In the genomic region with DNA sequence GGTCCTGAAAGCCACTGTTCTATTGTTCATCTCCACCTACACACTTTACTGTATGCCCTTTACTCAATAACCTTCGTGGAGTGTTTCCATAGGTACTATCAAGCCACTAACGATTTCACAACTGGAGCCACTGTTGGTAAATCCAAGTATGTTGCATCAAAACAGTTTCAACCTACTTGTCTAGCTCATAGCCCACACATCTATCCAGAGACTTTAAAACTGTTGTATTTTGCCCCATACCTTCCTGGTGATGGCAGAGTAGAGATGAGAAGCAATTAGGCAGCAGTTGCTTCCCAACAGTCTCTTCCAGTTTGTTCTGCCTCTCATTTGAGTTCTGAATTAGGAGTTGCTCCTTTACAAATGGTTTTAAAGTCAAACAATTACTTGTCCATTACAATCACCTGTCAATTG, we compare ENCODE assay signal across 9 cellular contexts. TPM values are rescaled to one million over a fixed set of nuclear protein-coding genes. Genes with fewer than 3 reads are reported as not detected.
DNase-seq lines count a peak whose midpoint lies in the region; ATAC-seq, FAIRE-seq and TF ChIP-seq lines count a peak whose summit lies in the region.
"Had no signal": no experiment of that assay in that cellular context is flagged by ENCODE, and none has a peak within 500 bp of the region (broad histone marks: within the 10 kb centered on the region; RNA-seq: fewer than 3 reads in every experiment).

No MANE protein-coding gene starts in this region.

- H4K20me1 ChIP-seq in mammary epithelial cell (ENCODE audit: insufficient read depth, low read length) (no peaks in the 10 kb centered on the region), smooth muscle cell (ENCODE audit: low read depth) (no peaks in the 10 kb centered on the region)

- H3K79me2 ChIP-seq in mammary epithelial cell (ENCODE audit: insufficient read depth, low read length) = no peaks in the 10 kb centered on the region
- no peaks in the 10 kb centered on the region for H3K79me2 ChIP-seq in smooth muscle cell (ENCODE audit: low read depth)

- 78% methylated on average over 2 of the region's 2 CpGs for WGBS in HUES64
- WGBS in mammary epithelial cell (ENCODE audit: low coverage, missing lambda C conversion rate) = 0% methylated on average over 2 of the region's 2 CpGs
- WGBS in smooth muscle cell (ENCODE audit: low lambda C conversion rate) = 55% methylated on average over 2 of the region's 2 CpGs

- H3K27ac ChIP-seq in HUES64 (ENCODE audit: low read depth, low read length) = peak overlapping the region; percentile 56; the same call in 1 of the 2 replicates
- no peak overlapping the region for H3K27ac ChIP-seq in mammary epithelial cell (ENCODE audit: insufficient read depth, low read depth, low read length)
- H3K27ac ChIP-seq in kidney (ENCODE audit: low read depth in 2 of 2, low read length in 2 of 2) = peak overlapping the region; percentile 10 to 82
- peak overlapping the region; percentile 49 for H3K27ac ChIP-seq in smooth muscle cell (ENCODE audit: low read depth)

- dilution Hi-C loops in mammary epithelial cell (cut with HindIII; ENCODE audit: low sequenced_read_pairs) = no loop called here

- in situ Hi-C loops in mammary epithelial cell (cut with MboI; ENCODE audit: low sequenced_read_pairs in 2 of 2) = no loop called here

- H3K36me3 ChIP-seq in HUES64 (ENCODE audit: insufficient read depth, low read length) = no peaks in the 10 kb centered on the region
- H3K36me3 ChIP-seq in mammary epithelial cell (ENCODE audit: insufficient read depth, low read length) = peaks cover 2% of the 10 kb centered on the region
- no peaks in the 10 kb centered on the region for H3K36me3 ChIP-seq in kidney (ENCODE audit: control insufficient read depth in 1 of 2, insufficient read depth in 2 of 2, low read length in 2 of 2)
- no peaks in the 10 kb centered on the region for H3K36me3 ChIP-seq in smooth muscle cell (ENCODE audit: low read depth)

- no TSS peak for BruUV-seq in mammary epithelial cell (replicated peaks; lab: Mats Ljungman, UMichigan)

- H3K4me1 ChIP-seq in HUES64 (ENCODE audit: insufficient read depth, low read length) = peaks cover 14% of the 10 kb centered on the region
- peaks cover 10% of the 10 kb centered on the region for H3K4me1 ChIP-seq in mammary epithelial cell (ENCODE audit: insufficient read depth, low read length)
- peaks cover 13% of the 10 kb centered on the region in 2 donors for H3K4me1 ChIP-seq in kidney (ENCODE audit: control insufficient read depth in 1 of 2, insufficient read depth in 1 of 2, low read depth in 1 of 2, low read length in 2 of 2)
- peaks cover 7% of the 10 kb centered on the region for H3K4me1 ChIP-seq in smooth muscle cell (ENCODE audit: low read depth)

- H3K27me3 ChIP-seq in HUES64 (ENCODE audit: insufficient read depth, low read length) (no peaks in the 10 kb centered on the region), mammary epithelial cell (ENCODE audit: insufficient read depth, low read length) (no peaks in the 10 kb centered on the region), smooth muscle cell (ENCODE audit: low read depth) (no peaks in the 10 kb centered on the region)

- intact Hi-C loops in mammary epithelial cell (cut with micrococcal nuclease) = no loop called here
- intact Hi-C loops in kidney (cut with DNase I) = no loop called here

- H3K4me3 ChIP-seq in HUES64 (ENCODE audit: low read length) (peak overlapping the region; percentile 66), mammary epithelial cell (replicated peaks in 1 of 3; ENCODE audit: insufficient read depth in 1 of 3, low read depth in 2 of 3, low read length in 3 of 3) (peak overlapping the region in 1 of 3 experiments; percentile 32), kidney (ENCODE audit: low read length in 2 of 2) (peak overlapping the region; percentile 86 to 87), smooth muscle cell (peak overlapping the region; percentile 37)

- no peak for ATAC-seq in HG02642 (IDR thresholded peaks at IDR 0.05; ENCODE audit: poor library complexity, unreplicated experiment)
- no peak for ATAC-seq in HG03108 (IDR thresholded peaks at IDR 0.05; ENCODE audit: unreplicated experiment)
- ATAC-seq in GM18519 (IDR thresholded peaks at IDR 0.05; ENCODE audit: low FRiP score, unreplicated experiment) = no peak

- H3F3A ChIP-seq in smooth muscle cell (ENCODE audit: low read depth) = peaks cover 14% of the 10 kb centered on the region

- H3K9ac ChIP-seq in HUES64 (ENCODE audit: low read depth, low read length) (peak overlapping the region; percentile 74), mammary epithelial cell (ENCODE audit: insufficient read depth, low read length) (no peak overlapping the region), kidney (ENCODE audit: low read length in 2 of 2) (peak overlapping the region; percentile 85 to 90), smooth muscle cell (ENCODE audit: low read depth) (no peak overlapping the region)

- FAIRE-seq in kidney (lab: Jason Lieb, UNC) = no peak

- H3K9me3 ChIP-seq in HUES64 (ENCODE audit: insufficient read depth, low read depth, low read length) (no peaks in the 10 kb centered on the region), mammary epithelial cell (replicated peaks; ENCODE audit: insufficient read depth, low read length) (no peaks in the 10 kb centered on the region), kidney (ENCODE audit: control insufficient read depth in 1 of 2, low read length in 2 of 2) (no peaks in the 10 kb centered on the region), smooth muscle cell (replicated peaks; ENCODE audit: low read depth) (no peaks in the 10 kb centered on the region)

- DNase-seq in mammary epithelial cell (peak; percentile 23), kidney (no peak), smooth muscle cell (lab: John Stamatoyannopoulos, UW; ENCODE audit: unreplicated experiment) (no peak), NCI-H82 (lab: John Stamatoyannopoulos, UW) (no peak)
- DNase-seq: activated effector memory CD4-positive, alpha-beta T cell treated with anti-CD3 and anti-CD28 coated beads, Interleukin-2, amount 50 U/mL, for 16 hours had no signal

- no peak for TF ChIP-seq CTCF in mammary epithelial cell (conservative IDR thresholded peaks at IDR 0.05 in 1 of 2, IDR thresholded peaks at IDR 0.05 in 1 of 2; ENCODE audit: extremely low read depth in 1 of 2, insufficient read depth in 1 of 2, low read depth in 1 of 2, low read length in 2 of 2)
- TF ChIP-seq CTCF in kidney (IDR thresholded peaks at IDR 0.05; ENCODE audit: borderline replicate concordance, extremely low read depth, insufficient read depth) = no peak
- no peak for TF ChIP-seq CTCF in smooth muscle cell (IDR thresholded peaks at IDR 0.05; ENCODE audit: borderline replicate concordance, insufficient read depth, poor library complexity, severe bottlenecking)

- H3K4me2 ChIP-seq in mammary epithelial cell (ENCODE audit: insufficient read depth, low read depth, low read length) (peak overlapping the region; percentile 5), smooth muscle cell (peak overlapping the region; percentile 82)

- H2AFZ ChIP-seq in mammary epithelial cell (ENCODE audit: low read depth, low read length) (peak overlapping the region; percentile 61), smooth muscle cell (ENCODE audit: low read depth) (no peak overlapping the region)

- CTCF ChIA-PET in mammary epithelial cell (lab: Charles Lee; ENCODE audit: low non-redundant PET) = no interaction called here

RNA-seq across cellular contexts. Expression of a gene that starts 0.6 kb away (rescaled TPM):
- 1.7 TPM for polyA plus RNA-seq in HUES64 (2013, experiment 1 of 2)
- polyA plus RNA-seq in HUES64 (2013, experiment 2 of 2) = 4.8 TPM
- 1 to 10 TPM in 1 of 2 donors, under 1 TPM in 1; 0.64 to 2.5 TPM for total RNA-seq in mammary epithelial cell
- polyA plus RNA-seq in mammary epithelial cell = 1.4 TPM
- not detected for polyA minus RNA-seq in mammary epithelial cell
- total RNA-seq in kidney = 14.1 TPM
- 18.3 TPM for polyA plus RNA-seq in kidney (ENCODE audit: insufficient read depth, low read depth, low replicate concordance)
- total RNA-seq in smooth muscle cell = 2.0 and 6.3 TPM in 2 replicates
- polyA plus RNA-seq in smooth muscle cell = 2.5 and 4.0 TPM in 2 replicates

RNA-seq across cellular contexts. Expression of a gene that starts 8.6 kb away (rescaled TPM):
- polyA plus RNA-seq in HUES64 (2013, experiment 1 of 2) = 46.6 TPM
- polyA plus RNA-seq in HUES64 (2013, experiment 2 of 2) = 50.0 TPM
- total RNA-seq in mammary epithelial cell = 10 to 100 TPM; 32.3 to 39.0 TPM
- 35.6 TPM for polyA plus RNA-seq in mammary epithelial cell
- polyA minus RNA-seq in mammary epithelial cell = 28.7 TPM
- 40.4 TPM for total RNA-seq in kidney
- 28.4 TPM for polyA plus RNA-seq in kidney (ENCODE audit: insufficient read depth, low read depth, low replicate concordance)
- total RNA-seq in smooth muscle cell = 76.4 and 85.0 TPM in 2 replicates
- 49.5 and 54.9 TPM in 2 replicates for polyA plus RNA-seq in smooth muscle cell

Comparison
In these comparisons a context has a peak if more than half of its experiments do, and no peak if none do; other contexts are left out.
1. H3K9ac ChIP-seq: peak in HUES64 (single experiment) and kidney (2 of 2); none in mammary epithelial cell (single experiment) and smooth muscle cell (single experiment).